1 cellular context compared by ENCODE assay signal in genomic region chr7:103159072-103159471, GRCh38.
TF ChIP-seq lines count a peak whose summit lies in the region.

No MANE protein-coding gene starts in this region.

TF ChIP-seq in K562, 482 proteins besides CTCF, POLR2A, EP300 and RAD21:
- TF ChIP-seq, protein P1, sequence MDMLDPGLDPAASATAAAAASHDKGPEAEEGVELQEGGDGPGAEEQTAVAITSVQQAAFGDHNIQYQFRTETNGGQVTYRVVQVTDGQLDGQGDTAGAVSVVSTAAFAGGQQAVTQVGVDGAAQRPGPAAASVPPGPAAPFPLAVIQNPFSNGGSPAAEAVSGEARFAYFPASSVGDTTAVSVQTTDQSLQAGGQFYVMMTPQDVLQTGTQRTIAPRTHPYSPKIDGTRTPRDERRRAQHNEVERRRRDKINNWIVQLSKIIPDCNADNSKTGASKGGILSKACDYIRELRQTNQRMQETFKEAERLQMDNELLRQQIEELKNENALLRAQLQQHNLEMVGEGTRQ (CRISPR knock-in tag; IDR thresholded peaks at IDR 0.05): 0 out of 2 replicates have a peak, but pooled peaks have one; percentile 8
- TF ChIP-seq, protein P2, sequence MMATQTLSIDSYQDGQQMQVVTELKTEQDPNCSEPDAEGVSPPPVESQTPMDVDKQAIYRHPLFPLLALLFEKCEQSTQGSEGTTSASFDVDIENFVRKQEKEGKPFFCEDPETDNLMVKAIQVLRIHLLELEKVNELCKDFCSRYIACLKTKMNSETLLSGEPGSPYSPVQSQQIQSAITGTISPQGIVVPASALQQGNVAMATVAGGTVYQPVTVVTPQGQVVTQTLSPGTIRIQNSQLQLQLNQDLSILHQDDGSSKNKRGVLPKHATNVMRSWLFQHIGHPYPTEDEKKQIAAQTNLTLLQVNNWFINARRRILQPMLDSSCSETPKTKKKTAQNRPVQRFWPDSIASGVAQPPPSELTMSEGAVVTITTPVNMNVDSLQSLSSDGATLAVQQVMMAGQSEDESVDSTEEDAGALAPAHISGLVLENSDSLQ (IDR thresholded peaks at IDR 0.05): peak; percentile 84
- TF ChIP-seq ZNF766 (CRISPR knock-in tag; conservative IDR thresholded peaks at IDR 0.05) (peak; percentile 63; the same call in 1 of the 2 replicates), RAD51 (IDR thresholded peaks at IDR 0.05; ENCODE audit: borderline replicate concordance, low read depth) (peak; percentile 53; the same call in 1 of the 2 replicates), L3MBTL2 (IDR thresholded peaks at IDR 0.05) (0 out of 2 replicates have a peak, but pooled peaks have one; percentile 22), CXXC5 (CRISPR knock-in tag; IDR thresholded peaks at IDR 0.05) (peak; percentile 43)
